In genomic region chr5:57871496-57871895, GRCh38 we compare ENCODE assay signal across 18 cellular contexts.
DNase-seq lines count a peak whose midpoint lies in the region; ATAC-seq, FAIRE-seq and TF ChIP-seq lines count a peak whose summit lies in the region.
"Had no signal": no experiment of that assay in that cellular context is flagged by ENCODE, and none has a peak within 500 bp of the region (broad histone marks: within the 10 kb centered on the region; RNA-seq: fewer than 3 reads in every experiment).

No MANE protein-coding gene starts in this region.

- no peak overlapping the region for H3K4me2 ChIP-seq in PC-3 (ENCODE audit: low read length)
- H3K4me2 ChIP-seq: BLaER1 treated with 17β-estradiol and CSF1 and Interleukin-3, amounts not matched to agents 10 nM and 100 nM had no signal

- no peaks in the 10 kb centered on the region for H3K79me2 ChIP-seq in PC-3 (ENCODE audit: low read length)

- ATAC-seq in PC-3 (no peak), HG02973 (IDR thresholded peaks at IDR 0.05; ENCODE audit: unreplicated experiment) (no peak), HG02852 (IDR thresholded peaks at IDR 0.05; ENCODE audit: unreplicated experiment) (no peak)
- ATAC-seq: CD8-positive, alpha-beta T cell; HepG2 had no signal

- no peak overlapping the region for H3K9ac ChIP-seq in PC-3 (ENCODE audit: low read length)
- H3K9ac ChIP-seq: BLaER1 treated with 17β-estradiol and CSF1 and Interleukin-3, amounts not matched to agents 10 nM and 100 nM had no signal

- no peak for DNase-seq in H54 (ENCODE audit: insufficient read length, low spot score)
- DNase-seq in PC-3, result peak; percentile 18
- peak; percentile 59 for DNase-seq in epithelial cell of esophagus (ENCODE audit: low read depth)
- DNase-seq in renal cortical epithelial cell (ENCODE audit: low read depth), result peak; percentile 89
- no peak for DNase-seq in coronary artery (ENCODE audit: low spot score)
- DNase-seq: CD8-positive, alpha-beta T cell; DMS 273 treated with DMSO at 0.1 percent for 48 hours; DMS53; DND-41; EL had no signal

- FAIRE-seq in H54 (lab: Jason Lieb, UNC), result peak; percentile 57
- FAIRE-seq: GM12891, GM19239, H1, HepG2 had no signal

- no peak for TF ChIP-seq CTCF in PC-3 (conservative IDR thresholded peaks at IDR 0.05; ENCODE audit: low read depth, low read length)
- no peak for TF ChIP-seq CTCF in epithelial cell of esophagus (IDR thresholded peaks at IDR 0.05; ENCODE audit: insufficient read depth, low read depth, low read length, missing control alignments)
- no peak for TF ChIP-seq CTCF in coronary artery (IDR thresholded peaks at IDR 0.05)

- intact Hi-C loops in PC-3 (cut with micrococcal nuclease), result no loop called here

- no peak overlapping the region for H2AFZ ChIP-seq in PC-3 (ENCODE audit: low read length)

- POLR2A ChIA-PET in PC-3 (lab: Charles Lee; ENCODE audit: unreplicated experiment), result no interaction called here

- no peaks in the 10 kb centered on the region for H3K9me2 ChIP-seq in PC-3 (replicated peaks; ENCODE audit: low read length)

- H3K27me3 ChIP-seq in PC-3 (ENCODE audit: low read length), result no peaks in the 10 kb centered on the region
- H3K27me3 ChIP-seq: BLaER1 treated with 17β-estradiol and CSF1 and Interleukin-3, amounts not matched to agents 10 nM and 100 nM had no signal

- no TSS peak for BruUV-seq in PC-3 (replicated peaks; lab: Mats Ljungman, UMichigan)

- H3F3A ChIP-seq in PC-3 (ENCODE audit: low read length, unreplicated experiment), result no peaks in the 10 kb centered on the region

- CTCF ChIA-PET in PC-3 (lab: Charles Lee), result no interaction called here

- no peak overlapping the region for H3K4me3 ChIP-seq in PC-3 (ENCODE audit: low read length)
- H3K4me3 ChIP-seq in epithelial cell of esophagus (ENCODE audit: low read length), result no peak overlapping the region
- H3K4me3 ChIP-seq in coronary artery, result no peak overlapping the region
- H3K4me3 ChIP-seq: BLaER1 treated with 17β-estradiol and CSF1 and Interleukin-3, amounts not matched to agents 10 nM and 100 nM; HAP-1 had no signal

- H4K20me1 ChIP-seq in PC-3 (ENCODE audit: low read length), result no peaks in the 10 kb centered on the region
- H4K20me1 ChIP-seq: BLaER1 treated with 17β-estradiol and CSF1 and Interleukin-3, amounts not matched to agents 10 nM and 100 nM had no signal

- TF ChIP-seq POLR2A in H54 (IDR thresholded peaks at IDR 0.05; ENCODE audit: low read depth, low read length), result no peak

- H3K27ac ChIP-seq in PC-3 (ENCODE audit: low read length), result no peak overlapping the region
- H3K27ac ChIP-seq in coronary artery, result no peak overlapping the region
- H3K27ac ChIP-seq: BLaER1 treated with 17β-estradiol and CSF1 and Interleukin-3, amounts not matched to agents 10 nM and 100 nM had no signal

- no peaks in the 10 kb centered on the region for H3K4me1 ChIP-seq in PC-3 (ENCODE audit: insufficient read depth, low read length)
- H3K4me1 ChIP-seq: BLaER1 treated with 17β-estradiol and CSF1 and Interleukin-3, amounts not matched to agents 10 nM and 100 nM; HAP-1 had no signal

- H3K36me3 ChIP-seq in PC-3 (ENCODE audit: low read depth, low read length), result no peaks in the 10 kb centered on the region
- H3K36me3 ChIP-seq: BLaER1 treated with 17β-estradiol and CSF1 and Interleukin-3, amounts not matched to agents 10 nM and 100 nM; HAP-1 had no signal

- no peaks in the 10 kb centered on the region for H3K9me3 ChIP-seq in PC-3 (ENCODE audit: low read length)
- H3K9me3 ChIP-seq: BLaER1 treated with 17β-estradiol and CSF1 and Interleukin-3, amounts not matched to agents 10 nM and 100 nM; HAP-1 had no signal

Comparison
In these comparisons a context has a peak if more than half of its experiments do, and no peak if none do; other contexts are left out.
1. DNase-seq: peak in PC-3 (single experiment), epithelial cell of esophagus (single experiment) and renal cortical epithelial cell (single experiment); none in H54 (single experiment) and coronary artery (single experiment).